Comparison of ENCODE assay signal across 8 cellular contexts in the genomic region with DNA sequence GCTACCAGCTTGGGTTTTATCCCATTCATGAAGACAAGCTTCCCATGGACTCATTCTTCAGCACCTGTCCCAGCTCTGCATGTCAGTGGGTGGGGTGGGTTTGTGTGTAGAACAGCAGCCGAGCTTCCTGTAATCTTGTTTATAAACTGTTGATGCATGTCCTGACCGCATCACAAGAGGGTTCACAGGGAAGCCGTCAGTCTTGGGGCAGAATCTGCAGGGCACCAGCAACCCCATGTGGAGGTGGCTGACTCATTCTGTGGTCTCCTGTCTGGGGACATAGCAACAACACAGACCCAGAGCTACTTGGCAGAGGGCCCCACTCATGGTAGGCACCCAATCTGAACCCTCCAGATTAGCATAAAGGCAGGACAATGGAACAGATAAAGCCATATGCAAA. TPM values are rescaled to one million over a fixed set of nuclear protein-coding genes. Genes with fewer than 3 reads are reported as not detected.
DNase-seq lines count a peak whose midpoint lies in the region; ATAC-seq, FAIRE-seq and TF ChIP-seq lines count a peak whose summit lies in the region.

No MANE protein-coding gene starts in this region.

- ATAC-seq in GM18508 (IDR thresholded peaks at IDR 0.05; ENCODE audit: insufficient read depth, unreplicated experiment) (peak; percentile 58), HG02884 (IDR thresholded peaks at IDR 0.05; ENCODE audit: unreplicated experiment) (peak; percentile 85)

- H3K9ac ChIP-seq in smooth muscle cell (ENCODE audit: low read depth) = no peak overlapping the region

- no peak for TF ChIP-seq CTCF in fibroblast of mammary gland (conservative IDR thresholded peaks at IDR 0.05; ENCODE audit: control insufficient read depth, insufficient read depth, low read depth, low read length)
- TF ChIP-seq CTCF in D721Med (IDR thresholded peaks at IDR 0.05; ENCODE audit: insufficient read depth, missing control alignments) = no peak
- no peak for TF ChIP-seq CTCF in smooth muscle cell (IDR thresholded peaks at IDR 0.05; ENCODE audit: borderline replicate concordance, insufficient read depth, poor library complexity, severe bottlenecking)

- no peaks in the 10 kb centered on the region for H4K20me1 ChIP-seq in smooth muscle cell (ENCODE audit: low read depth)

- DNase-seq in NCI-H345 (lab: John Stamatoyannopoulos, UW) = peak; percentile 26
- peak; percentile 40 to 64 (median 49) for DNase-seq in activated CD8-positive, alpha-beta memory T cell treated with anti-CD3 and anti-CD28 coated beads for 48 hours (ENCODE audit: low read depth in 2 of 3, low spot score in 2 of 3)
- DNase-seq in fibroblast of mammary gland (ENCODE audit: low read depth) = peak; percentile 81
- peak; percentile 37 for DNase-seq in stimulated activated CD4-positive, alpha-beta T cell treated with anti-CD3 and anti-CD28 coated beads, Interleukin-12 subunit alpha, Interleukin-12 subunit beta, amount 100 ng/mL, for 4 hours
- DNase-seq in D721Med (ENCODE audit: insufficient read length, low spot score) = no peak
- DNase-seq in smooth muscle cell (lab: John Stamatoyannopoulos, UW; ENCODE audit: unreplicated experiment) = no peak

- 31% methylated on average over 3 of the region's 3 CpGs for WGBS in smooth muscle cell (ENCODE audit: low lambda C conversion rate)

- H3K79me2 ChIP-seq in smooth muscle cell (ENCODE audit: low read depth) = no peaks in the 10 kb centered on the region

- H3F3A ChIP-seq in smooth muscle cell (ENCODE audit: low read depth) = no peaks in the 10 kb centered on the region

- no peaks in the 10 kb centered on the region for H3K36me3 ChIP-seq in smooth muscle cell (ENCODE audit: low read depth)

- no peak overlapping the region for H3K4me2 ChIP-seq in smooth muscle cell

- no peak overlapping the region for H2AFZ ChIP-seq in smooth muscle cell (ENCODE audit: low read depth)

- H3K27me3 ChIP-seq in smooth muscle cell (ENCODE audit: low read depth) = no peaks in the 10 kb centered on the region

- no peak overlapping the region for H3K27ac ChIP-seq in smooth muscle cell (ENCODE audit: low read depth)

- H3K4me3 ChIP-seq in fibroblast of mammary gland (ENCODE audit: control insufficient read depth, low read depth, low read length) = no peak overlapping the region
- H3K4me3 ChIP-seq in smooth muscle cell = no peak overlapping the region

- FAIRE-seq in D721Med (lab: Jason Lieb, UNC) = no peak

- H3K9me3 ChIP-seq in smooth muscle cell (replicated peaks; ENCODE audit: low read depth) = no peaks in the 10 kb centered on the region

- H3K4me1 ChIP-seq in smooth muscle cell (ENCODE audit: low read depth) = peaks cover 11% of the 10 kb centered on the region

RNA-seq across cellular contexts. Expression of a gene that starts 35.6 kb away (rescaled TPM):
- total RNA-seq in smooth muscle cell = not detected in 2 replicates
- polyA plus RNA-seq in smooth muscle cell = not detected in 2 replicates

Comparison
In these comparisons a context has a peak if more than half of its experiments do, and no peak if none do; other contexts are left out.
1. DNase-seq: peak in NCI-H345 (single experiment), activated CD8-positive, alpha-beta memory T cell treated with anti-CD3 and anti-CD28 coated beads for 48 hours (3 of 3), fibroblast of mammary gland (single experiment) and stimulated activated CD4-positive, alpha-beta T cell treated with anti-CD3 and anti-CD28 coated beads, Interleukin-12 subunit alpha, Interleukin-12 subunit beta, amount 100 ng/mL, for 4 hours (single experiment); none in D721Med (single experiment) and smooth muscle cell (single experiment).